Comparison of ENCODE assay signal across 27 cellular contexts in genomic region chr19:41897181-41897580, GRCh38. TPM values are rescaled to one million over a fixed set of nuclear protein-coding genes. Genes with fewer than 3 reads are reported as not detected.
"Had no signal": no experiment of that assay in that cellular context is flagged by ENCODE, and none has a peak within 500 bp of the region (broad histone marks: within the 10 kb centered on the region; RNA-seq: fewer than 3 reads in every experiment).

No MANE protein-coding gene starts in this region.

- H3K4me1 Mint-ChIP-seq: brain had no signal

- H3K9me3 Mint-ChIP-seq: activated CD4-positive, alpha-beta T cell treated with anti-CD3 and anti-CD28 coated beads, Interleukin-2, amount 10 ng/mL, durations not matched to agents 7 days and 5 days; activated naive CD4-positive, alpha-beta T cell treated with anti-CD3 and anti-CD28 coated beads, Interleukin-2, amount 10 ng/mL, durations not matched to agents 7 days and 5 days; activated T-cell treated with anti-CD3 and anti-CD28 coated beads, Interleukin-2, amount 50 U/mL, for 72 hours; brain; immature natural killer cell; naive thymus-derived CD8-positive, alpha-beta T cell had no signal

- H3K27ac ChIP-seq: lower lobe of right lung, testis, upper lobe of left lung had no signal

- H3K9me3 ChIP-seq: lower lobe of right lung, SK-N-SH, testis, upper lobe of left lung had no signal

- ATAC-seq: activated CD4-positive, CD25-positive, alpha-beta regulatory T cell treated with anti-CD3 and anti-CD28 coated beads, Interleukin-2, amount 50 U/mL, for 24 hours; activated T-cell treated with anti-CD3 and anti-CD28 coated beads, Interleukin-2, amount 50 U/mL, for 72 hours; esophagus mucosa; left lobe of liver; naive thymus-derived CD8-positive, alpha-beta T cell; right cardiac atrium had no signal

- H3K4me1 ChIP-seq: lower lobe of right lung, testis had no signal

- H3K4me3 ChIP-seq: lower lobe of right lung, testis, upper lobe of left lung had no signal

- H3K27me3 Mint-ChIP-seq: activated CD4-positive, alpha-beta T cell treated with anti-CD3 and anti-CD28 coated beads, Interleukin-2, amount 10 ng/mL, durations not matched to agents 7 days and 5 days; activated naive CD4-positive, alpha-beta T cell treated with anti-CD3 and anti-CD28 coated beads, Interleukin-2, amount 10 ng/mL, durations not matched to agents 7 days and 5 days; brain; naive thymus-derived CD8-positive, alpha-beta T cell had no signal

- DNase-seq: activated CD4-positive, alpha-beta T cell treated with anti-CD3 and anti-CD28 coated beads, Interleukin-2, amount 10 ng/mL, durations not matched to agents 7 days and 5 days; activated CD8-positive, alpha-beta memory T cell treated with anti-CD3 and anti-CD28 coated beads for 24 hours; activated CD8-positive, alpha-beta memory T cell treated with anti-CD3 and anti-CD28 coated beads, Interleukin-2, amount 50 U/mL, for 48 hours; activated effector memory CD4-positive, alpha-beta T cell treated with anti-CD3 and anti-CD28 coated beads, Interleukin-2, amount 50 U/mL, for 16 hours; activated naive CD4-positive, alpha-beta T cell treated with anti-CD3 and anti-CD28 coated beads, Interleukin-2, amount 10 ng/mL, durations not matched to agents 7 days and 5 days; activated T-cell treated with anti-CD3 and anti-CD28 coated beads, Interleukin-2, amount 50 U/mL, for 72 hours; aorta; caudate nucleus; dermis blood vessel endothelial cell; effector CD8-positive, alpha-beta T cell; foreskin melanocyte; immature natural killer cell; lower lobe of right lung; naive thymus-derived CD8-positive, alpha-beta T cell; SK-N-SH; stimulated activated CD4-positive, alpha-beta T cell treated with anti-CD3 and anti-CD28 coated beads, Interleukin-4, amount 100 ng/mL, for 24 hours; testis had no signal

- H3K27ac Mint-ChIP-seq: brain had no signal

- H3K27me3 ChIP-seq: testis, upper lobe of left lung had no signal

- H3K4me3 Mint-ChIP-seq: activated CD4-positive, alpha-beta T cell treated with anti-CD3 and anti-CD28 coated beads, Interleukin-2, amount 10 ng/mL, durations not matched to agents 7 days and 5 days; activated naive CD4-positive, alpha-beta T cell treated with anti-CD3 and anti-CD28 coated beads, Interleukin-2, amount 10 ng/mL, durations not matched to agents 7 days and 5 days; brain had no signal

RNA-seq across cellular contexts. Expression of gene CD79A, which starts 20.1 kb away (rescaled TPM):
- total RNA-seq: endothelial cell of umbilical vein, kidney epithelial cell, pulmonary artery endothelial cell had no signal

RNA-seq across cellular contexts. Expression of gene ERFL, which starts 31.1 kb away (rescaled TPM):
- total RNA-seq: dermis blood vessel endothelial cell, endothelial cell of umbilical vein, esophagus mucosa, kidney epithelial cell, left lobe of liver, pulmonary artery endothelial cell had no signal

RNA-seq across cellular contexts. Expression of gene DMRTC2, which starts 52.3 kb away (rescaled TPM):
- total RNA-seq: activated CD4-positive, alpha-beta T cell treated with anti-CD3 and anti-CD28 coated beads, Interleukin-2, amount 10 ng/mL, durations not matched to agents 7 days and 5 days; activated T-cell treated with anti-CD3 and anti-CD28 coated beads, Interleukin-2, amount 50 U/mL, for 72 hours; aorta; dermis blood vessel endothelial cell; endothelial cell of umbilical vein; esophagus mucosa; kidney epithelial cell; left lobe of liver; lower lobe of right lung; naive thymus-derived CD8-positive, alpha-beta T cell; pulmonary artery endothelial cell; right cardiac atrium; T-helper 2 cell treated with Interferon-gamma antibody and Interleukin-4, amounts not matched to agents 100 ng/mL and 5 ng/mL, for 36 hours; upper lobe of left lung had no signal
